In the genomic region with DNA sequence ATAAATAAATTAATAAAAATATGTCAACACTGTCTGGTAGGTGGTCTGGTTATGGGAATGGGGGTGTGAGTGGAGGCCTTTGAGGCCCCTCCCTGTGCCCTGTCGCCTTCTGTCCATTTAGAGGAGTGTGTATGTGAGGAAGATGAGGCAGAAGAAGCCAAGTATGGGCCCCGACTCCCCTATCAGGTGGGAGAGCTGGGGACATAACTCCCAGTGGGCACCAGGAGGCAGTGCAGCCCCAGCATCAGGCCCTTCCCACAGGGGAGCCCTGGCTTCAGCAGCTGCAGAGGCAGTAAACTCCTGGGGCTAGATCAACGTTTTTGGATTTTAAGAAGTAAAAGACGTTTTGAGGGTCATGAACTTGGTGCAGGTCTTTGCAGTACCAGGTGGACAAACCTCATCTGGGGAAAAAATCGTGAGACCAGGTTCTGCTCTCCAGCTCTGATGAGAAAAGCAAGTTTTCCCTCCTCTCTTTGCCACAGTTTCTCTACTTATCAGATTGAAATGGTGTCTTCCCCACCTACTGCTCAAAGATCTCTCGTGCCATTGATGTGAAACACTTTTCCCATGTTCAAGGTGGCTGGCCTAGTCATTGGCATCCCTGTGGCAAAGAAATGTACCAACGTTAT, we compare ENCODE assay signal across 8 cellular contexts.
A peak's percentile ranks its signal among the peaks of the same experiment; 100 is the strongest.
DNase-seq lines count a peak whose midpoint lies in the region; ATAC-seq lines count a peak whose summit lies in the region.

No MANE protein-coding gene starts in this region.

- in situ Hi-C loops in ACHN (cut with HindIII; ENCODE audit: low pct_ligation_motif_present, low pct_unique_long_range_greater_than_20kb, low sequenced_read_pairs) = loop anchor here (10.0 kb wide), 1 partner anchor 310 kb away; no protein-coding TSS in a partner anchor

- DNase-seq in ACHN (peak; percentile 83), NCI-H226 (peak; percentile 67), cerebellar cortex (ENCODE audit: low spot score) (peak; percentile 63), left kidney (ENCODE audit: low read depth, low spot score) (peak; percentile 89)
- DNase-seq in activated CD4-positive, alpha-beta T cell treated with anti-CD3 and anti-CD28 coated beads for 1 hour = peak; percentile 73
- peak; percentile 70 to 71 for DNase-seq in stimulated activated CD4-positive, alpha-beta T cell treated with anti-CD3 and anti-CD28 coated beads, Interleukin-4, amount 100 ng/mL, for 4 hours

- ATAC-seq in GM18511 (IDR thresholded peaks at IDR 0.05; ENCODE audit: unreplicated experiment) = peak; percentile 98
- peak; percentile 95 for ATAC-seq in HG03095 (IDR thresholded peaks at IDR 0.05; ENCODE audit: unreplicated experiment)

Comparison
In these comparisons a context has a peak if more than half of its experiments do, and no peak if none do; other contexts are left out.
1. Peak in every context shown above with its lines: DNase-seq and ATAC-seq.